32 cellular contexts compared by ENCODE assay signal in genomic region chr15:55126111-55126510, GRCh38.
"Had no signal": no experiment of that assay in that cellular context is flagged by ENCODE, and none has a peak within 500 bp of the region (broad histone marks: within the 10 kb centered on the region; RNA-seq: fewer than 3 reads in every experiment).

No MANE protein-coding gene starts in this region.

- H3K4me3 ChIP-seq: MG63, PC-9, SJSA1 had no signal

- DNase-seq: Kasumi-1, MG63, NCI-H1048, NCI-H1092 treated with DMSO at 0.1 percent for 48 hours, NCI-H1105 treated with DMSO at 0.1 percent for 48 hours, NCI-H1417, NCI-H1436, NCI-H146, NCI-H1694, NCI-H187, NCI-H1930, NCI-H2029 treated with DMSO at 0.1 percent for 48 hours, NCI-H2081 treated with DMSO at 0.1 percent for 48 hours, NCI-H2107, NCI-H2171, NCI-H226, NCI-H446 treated with DMSO at 0.1 percent for 48 hours, NCI-H510A, NCI-H524, NCI-H526, NCI-H69, NCI-H748 treated with DMSO at 0.1 percent for 48 hours, NCI-H82, PC-9, SHP77, SIG-M5, SK-N-SH, SW 1271, T-helper 1 cell had no signal

- ATAC-seq: Panc1, Right ventricle myocardium inferior had no signal
